In the genomic region with DNA sequence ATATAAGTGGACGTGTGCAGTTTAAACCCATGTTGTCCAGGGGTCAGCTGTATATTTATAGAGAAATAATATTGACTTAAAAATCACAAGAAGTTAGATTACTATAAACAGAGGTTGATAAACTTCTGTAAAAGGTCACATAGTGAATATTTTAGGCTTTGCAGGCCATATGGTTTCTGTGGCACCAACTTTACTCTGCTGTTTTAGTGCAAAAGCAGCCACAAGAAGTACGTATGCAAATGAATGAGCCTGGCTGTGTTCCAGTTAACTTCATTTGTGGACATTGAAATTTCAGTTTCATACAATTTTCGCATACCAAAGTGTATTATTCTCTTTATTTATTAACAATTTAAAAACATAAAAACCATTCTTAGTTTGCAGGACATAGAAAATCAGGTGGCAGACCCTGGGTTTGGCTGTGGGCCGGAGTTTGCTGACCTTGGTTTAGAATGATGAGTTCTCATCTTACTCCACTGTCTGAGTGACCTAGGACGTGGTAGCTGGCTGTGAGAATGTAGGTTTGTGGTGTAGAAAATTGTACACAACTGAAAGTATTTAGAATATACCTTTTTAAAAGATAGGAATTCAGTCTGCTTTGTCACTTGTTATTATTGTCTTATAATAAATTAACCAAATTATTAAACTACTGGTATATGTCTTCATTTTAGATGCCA, we compare ENCODE assay signal across 19 cellular contexts. TPM values are rescaled to one million over a fixed set of nuclear protein-coding genes. Genes with fewer than 3 reads are reported as not detected.
A peak's percentile ranks its signal among the peaks of the same experiment; 100 is the strongest.
DNase-seq lines count a peak whose midpoint lies in the region; ATAC-seq, FAIRE-seq and TF ChIP-seq lines count a peak whose summit lies in the region.
"Had no signal": no experiment of that assay in that cellular context is flagged by ENCODE, and none has a peak within 500 bp of the region (broad histone marks: within the 10 kb centered on the region; RNA-seq: fewer than 3 reads in every experiment).

No MANE protein-coding gene starts in this region.

- in situ Hi-C loops in GM12878 (cut with MboI) = no loop called here

- H3K9me3 ChIP-seq in GM12878 (replicated peaks; ENCODE audit: control insufficient read depth, insufficient read depth, low read length) (no peaks in the 10 kb centered on the region), thyroid gland (no peaks in the 10 kb centered on the region)

- peak; percentile 23 for FAIRE-seq in GM12878 (lab: Jason Lieb, UNC)
- FAIRE-seq: G401.6, GM12892, H54 had no signal

- no peaks in the 10 kb centered on the region; the same call in 1 of the 2 replicates for H4K20me1 ChIP-seq in GM12878 (ENCODE audit: control insufficient read depth, insufficient read depth)

- H2AFZ ChIP-seq in GM12878 (ENCODE audit: control insufficient read depth, low read depth, low read length) = no peak overlapping the region

- 55% methylated on average over 5 of the region's 5 CpGs for WGBS in GM12878 (ENCODE audit: insufficient coverage, insufficient replicate concordance, low lambda C conversion rate, missing lambda C conversion rate)
- WGBS in thyroid gland, 2 donors = 92 to 93% methylated on average over 5 of the region's 5 CpGs

- RAD21 ChIA-PET in GM12878 (lab: Charles Lee; ENCODE audit: unreplicated experiment) = interaction anchor here (0.6 kb wide), 1 partner anchor 209 kb away, joined by 4 read pairs; no protein-coding TSS in a partner anchor

- no peak overlapping the region for H3K9ac ChIP-seq in GM12878 (ENCODE audit: control insufficient read depth, insufficient read depth, low read length)

- TF ChIP-seq RAD21 in GM12878 (IDR thresholded peaks at IDR 0.05; ENCODE audit: insufficient read depth, low read depth, low read length) = no peak

- TF ChIP-seq POLR2A in GM12878 (IDR thresholded peaks at IDR 0.05; ENCODE audit: low read depth, low read length) = no peak
- TF ChIP-seq POLR2A in thyroid gland (IDR thresholded peaks at IDR 0.05) = no peak

- H3K4me2 ChIP-seq in GM12878 (ENCODE audit: control insufficient read depth, insufficient read depth) = peak overlapping the region; percentile 31; the same call in 1 of the 2 replicates

- TF ChIP-seq CTCF in GM12878 (IDR thresholded peaks at IDR 0.05 in 2 of 3, conservative IDR thresholded peaks at IDR 0.05 in 1 of 3; ENCODE audit: control insufficient read depth in 2 of 3, extremely low read depth in 1 of 3, insufficient read depth in 1 of 3, low read depth in 3 of 3, low read length in 3 of 3) (no peak), thyroid gland (IDR thresholded peaks at IDR 0.05) (no peak)

- peaks cover 19% of the 10 kb centered on the region for H3K4me1 ChIP-seq in GM12878 (ENCODE audit: control insufficient read depth, insufficient read depth, low read length)
- peaks cover 43 to 45% of the 10 kb centered on the region in 2 donors for H3K4me1 ChIP-seq in thyroid gland

- POLR2A ChIA-PET in GM12878 (lab: Charles Lee) = no interaction called here

- 0 out of 2 replicates have a peak overlapping the region, but pooled peaks have one; percentile 18 for H3K27ac ChIP-seq in GM12878 (ENCODE audit: control insufficient read depth, insufficient read depth)
- H3K27ac ChIP-seq in thyroid gland = peak overlapping the region; percentile 89 to 95 (median 89)

- no peak for DNase-seq in GM12878 (ENCODE audit: low read depth, low spot score)
- no peak for DNase-seq in thyroid gland
- DNase-seq in GOT3 (lab: John Stamatoyannopoulos, UW) = no peak
- DNase-seq: Calu3; CD4-positive, CD25-positive, alpha-beta regulatory T cell; DMS79 treated with DMSO at 0.1 percent for 48 hours; NCI-H187 treated with DMSO at 0.1 percent for 48 hours; NCI-H345; NCI-H526; OCI-M1; SHP77 treated with DMSO at 0.1 percent for 48 hours had no signal

- no peaks in the 10 kb centered on the region for H3K79me2 ChIP-seq in GM12878 (ENCODE audit: control insufficient read depth, insufficient read depth, low read length)

- CTCF ChIA-PET in GM12878 (lab: Yijun Ruan, JAX) = interaction anchor here (1.6 to 1.8 kb wide), 2 partner anchors 17 to 61 kb away, joined by 3 to 4 read pairs; no protein-coding TSS in a partner anchor

- H3K27me3 ChIP-seq in GM12878 (replicated peaks in 1 of 2; ENCODE audit: control insufficient read depth in 2 of 2, insufficient read depth in 2 of 2, low read length in 1 of 2) (no peaks in the 10 kb centered on the region), thyroid gland (no peaks in the 10 kb centered on the region)

- peaks cover 6 to 34% of the 10 kb centered on the region in 2 experiments for H3K36me3 ChIP-seq in GM12878 (ENCODE audit: control insufficient read depth in 2 of 2, insufficient read depth in 2 of 2, low read length in 1 of 2)
- peaks cover 4 to 7% of the 10 kb centered on the region in 2 donors for H3K36me3 ChIP-seq in thyroid gland

- no TSS peak for BruUV-seq in GM12878 (replicated peaks; lab: Mats Ljungman, UMichigan)

- peak; percentile 52 for ATAC-seq in GM18498 (IDR thresholded peaks at IDR 0.05; ENCODE audit: unreplicated experiment)
- ATAC-seq in HG02798 (IDR thresholded peaks at IDR 0.05; ENCODE audit: poor library complexity, unreplicated experiment) = peak; percentile 57
- ATAC-seq in GM12878 = peak; percentile 57
- no peak for ATAC-seq in HG03108 (IDR thresholded peaks at IDR 0.05; ENCODE audit: unreplicated experiment)
- no peak for ATAC-seq in HG03039 (IDR thresholded peaks at IDR 0.05; ENCODE audit: unreplicated experiment)
- ATAC-seq: SK-N-SH treated with all-trans-retinoic acid at 6 μM for 48 hours had no signal

- SMC1A ChIA-PET in GM12878 (lab: Charles Lee; ENCODE audit: uncharacterized antibody, unreplicated experiment) = no interaction called here

- no peak for TF ChIP-seq EP300 in GM12878 (IDR thresholded peaks at IDR 0.05; ENCODE audit: borderline replicate concordance in 1 of 2, control insufficient read depth in 1 of 2, low read depth in 2 of 2, low read length in 2 of 2)

- no peak overlapping the region for H3K4me3 ChIP-seq in GM12878
- H3K4me3 ChIP-seq in thyroid gland (replicated peaks in 1 of 3) = no peak overlapping the region

- intact Hi-C loops in GM12878 (cut with micrococcal nuclease; ENCODE audit: unreplicated experiment) (loop anchor here (5.0 kb wide), 1 partner anchor 52 kb away; no protein-coding TSS in a partner anchor), thyroid gland (cut with DNase I) (no loop called here)

TF ChIP-seq in GM12878, 131 proteins besides CTCF, POLR2A, EP300 and RAD21:
- no peak for TF ChIP-seq POLR2AphosphoS5 (IDR thresholded peaks at IDR 0.05; ENCODE audit: low read length)
- TF ChIP-seq RUNX3 (IDR thresholded peaks at IDR 0.05; ENCODE audit: low read length) = peak; percentile 54
- TF ChIP-seq POU2F2 (IDR thresholded peaks at IDR 0.05; ENCODE audit: borderline replicate concordance, low read depth, low read length) = peak; percentile 92; the same call in 2 of the 3 replicates

RNA-seq across cellular contexts. Expression of a gene that starts 16.3 kb away (rescaled TPM):
- 70.1 and 76.3 TPM in 2 replicates for total RNA-seq in GM12878 (2013; cell fraction: nucleolus; rRNA removed)
- total RNA-seq in GM12878 (2014; rRNA removed) (13.0 and 15.7 TPM in 2 replicates), GM12878 (2014; rRNA removed; fragmentation: Illumina TruSeq; extraction: Trizol) (11.5 and 12.2 TPM in 2 replicates), GM12878 (2021) (11.2 and 12.2 TPM in 2 replicates), thyroid gland (10 to 100 TPM; 24.9 to 26.6 (median 25.9) TPM)
- polyA plus RNA-seq in GM12878 (2011; ENCODE audit: low read depth) = 4.7 TPM
- polyA plus RNA-seq in GM12878 (2011; rRNA removed) (12.9 and 17.1 TPM in 2 replicates), GM12878 (2014; fragmentation: Illumina TruSeq; extraction: Trizol) (10.4 and 11.8 TPM in 2 replicates), GM12878 (2014; fragmentation: Nextera tagmentation; extraction: Ambion mirVana) (1 to 10 TPM in 1 of 2 experiments, under 1 TPM in 1; 0.55 to 1.0 TPM), GM12878 (2014; rRNA removed) (12.5 and 13.8 TPM in 2 replicates), GM12878 (2016; fragmentation: Nextera tagmentation; extraction: Ambion mirVana) (10 to 100 TPM; 16.4 to 18.6 TPM)
- 6.0 and 7.4 TPM in 2 replicates for polyA plus RNA-seq in GM12878 (2011; cell fraction: cytosol; rRNA removed)
- polyA plus RNA-seq in GM12878 (2011; cell fraction: nucleus; rRNA removed) = 29.6 and 29.9 TPM in 2 replicates
- polyA plus RNA-seq in GM12878 (2012) = 8.2 and 10.0 TPM in 2 replicates
- 7.3 and 9.3 TPM in 2 replicates for polyA minus RNA-seq in GM12878 (2011; rRNA and poly(A)+ RNA removed)
- 4.3 and 5.2 TPM in 2 replicates for polyA minus RNA-seq in GM12878 (2011; cell fraction: cytosol; rRNA and poly(A)+ RNA removed)
- 11.1 and 12.3 TPM in 2 replicates for polyA minus RNA-seq in GM12878 (2011; cell fraction: nucleus; rRNA and poly(A)+ RNA removed)

Comparison
In these comparisons a context has a peak if more than half of its experiments do, and no peak if none do; other contexts are left out.
1. ATAC-seq: peak in GM18498 (single experiment), HG02798 (single experiment) and GM12878 (single experiment); none in HG03108 (single experiment) and HG03039 (single experiment).